8 cellular contexts compared by ENCODE assay signal in the genomic region with DNA sequence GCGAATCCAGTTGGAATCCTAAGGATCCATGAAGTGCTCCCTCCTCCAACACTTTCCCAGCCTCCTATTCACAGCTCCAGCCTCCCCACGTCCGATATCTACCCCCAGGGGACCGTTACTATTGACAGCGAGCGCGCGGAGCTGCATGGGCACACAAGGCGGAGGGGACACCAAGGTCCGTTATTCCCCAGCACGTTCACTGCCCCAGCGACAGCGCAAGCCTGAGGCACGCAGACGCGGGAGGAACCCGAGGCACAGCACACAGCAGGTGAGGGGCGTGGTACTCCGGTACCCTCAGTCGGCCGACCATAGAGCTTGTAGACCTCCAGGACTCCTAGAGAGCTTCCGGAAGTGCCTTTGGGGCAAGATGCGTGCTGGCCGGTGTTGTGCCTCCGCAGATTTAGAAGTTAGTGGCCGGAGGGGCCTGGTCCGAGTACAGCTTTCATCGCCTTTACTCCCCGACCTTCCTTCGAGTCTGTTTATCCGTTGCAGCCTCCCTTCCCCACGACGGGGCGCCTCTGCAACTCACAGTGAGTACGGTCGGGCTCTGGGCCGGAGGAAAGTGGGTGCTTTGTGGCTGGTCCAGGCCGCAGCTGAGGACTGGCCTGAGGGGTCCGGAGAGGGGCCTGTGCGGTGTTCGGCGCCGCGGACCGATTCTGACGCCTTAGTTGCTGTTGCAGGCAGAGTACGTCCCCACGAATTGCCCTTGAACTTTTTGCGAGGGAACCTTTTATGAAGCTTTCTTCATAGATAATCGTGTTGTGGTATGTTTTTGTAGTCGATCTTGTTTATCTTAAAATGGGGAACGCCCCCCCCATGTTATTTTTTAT. TPM values are rescaled to one million over a fixed set of nuclear protein-coding genes. Genes with fewer than 3 reads are reported as not detected.
A peak's percentile ranks its signal among the peaks of the same experiment; 100 is the strongest.
DNase-seq lines count a peak whose midpoint lies in the region; ATAC-seq, FAIRE-seq and TF ChIP-seq lines count a peak whose summit lies in the region.

A gene (plus strand): TSS at position 384 of the 830 bp plus-strand sequence. CDS start 6,525 bp downstream, outside the sequence.

- H3K27ac Mint-ChIP-seq in T-helper 1 cell treated with Interleukin-12 subunit alpha and Interleukin-12 subunit beta and Interleukin-4 antibody, amounts not matched to agents 30 μg/mL and 1 μg/mL, for 36 hours: peak within 1 kb of the TSS; percentile 91
- H3K27ac Mint-ChIP-seq in progenitor cell of endocrine pancreas: peak within 1 kb of the TSS; percentile 97

- H3K27me3 ChIP-seq in left ventricle myocardium inferior (ENCODE audit: low read depth): no peaks in the 10 kb centered on the region

- no peaks in the 10 kb centered on the region for H3K9me3 Mint-ChIP-seq in T-helper 1 cell treated with Interleukin-12 subunit alpha and Interleukin-12 subunit beta and Interleukin-4 antibody, amounts not matched to agents 30 μg/mL and 1 μg/mL, for 36 hours
- H3K9me3 Mint-ChIP-seq in progenitor cell of endocrine pancreas (ENCODE audit: low read depth): peaks cover 6% of the 10 kb centered on the region

- peak within 1 kb of the TSS; percentile 78 for H3K27ac ChIP-seq in left ventricle myocardium inferior (replicated peaks)

- ATAC-seq in GM18499 (IDR thresholded peaks at IDR 0.05; ENCODE audit: insufficient read depth, unreplicated experiment) (peak; percentile 49), HG02938 (IDR thresholded peaks at IDR 0.05; ENCODE audit: unreplicated experiment) (peak; percentile 80)

- intact Hi-C loops in left ventricle myocardium inferior (cut with micrococcal nuclease): loop anchor here (10.0 kb wide), 2 partner anchors 83 to 113 kb away; a partner anchor contains a TSS

- H3K9me3 ChIP-seq in left ventricle myocardium inferior (replicated peaks): no peaks in the 10 kb centered on the region

- H3K4me3 ChIP-seq in left ventricle myocardium inferior: peak within 1 kb of the TSS; percentile 86

- peaks cover 67% of the 10 kb centered on the region for H3K4me1 ChIP-seq in left ventricle myocardium inferior

- peaks cover 16% of the 10 kb centered on the region for H3K36me3 ChIP-seq in left ventricle myocardium inferior

- peak; percentile 23 for FAIRE-seq in urothelium cell line (lab: Jason Lieb, UNC)

- peak within 1 kb of the TSS; percentile 95 for H3K4me3 Mint-ChIP-seq in T-helper 1 cell treated with Interleukin-12 subunit alpha and Interleukin-12 subunit beta and Interleukin-4 antibody, amounts not matched to agents 30 μg/mL and 1 μg/mL, for 36 hours
- H3K4me3 Mint-ChIP-seq in progenitor cell of endocrine pancreas (ENCODE audit: low read depth): peak within 1 kb of the TSS; percentile 96

- DNase-seq in NCI-H187 (lab: John Stamatoyannopoulos, UW) (peak; percentile 69 to 78), amygdala (lab: John Stamatoyannopoulos, UW) (peak; percentile 14 to 86 (median 70)), left ventricle myocardium inferior (peak; percentile 74), progenitor cell of endocrine pancreas (ENCODE audit: low spot score, unreplicated experiment) (peak; percentile 79), urothelium cell line (ENCODE audit: low spot score) (peak; percentile 94)

- TF ChIP-seq CTCF in left ventricle myocardium inferior (IDR thresholded peaks at IDR 0.05; ENCODE audit: borderline replicate concordance) (no peak), progenitor cell of endocrine pancreas (IDR thresholded peaks at IDR 0.05; ENCODE audit: unreplicated experiment) (no peak)

- peaks cover 22% of the 10 kb centered on the region for H3K36me3 Mint-ChIP-seq in T-helper 1 cell treated with Interleukin-12 subunit alpha and Interleukin-12 subunit beta and Interleukin-4 antibody, amounts not matched to agents 30 μg/mL and 1 μg/mL, for 36 hours (ENCODE audit: low read depth)
- peaks cover 28% of the 10 kb centered on the region for H3K36me3 Mint-ChIP-seq in progenitor cell of endocrine pancreas (ENCODE audit: insufficient read depth)

- H3K4me1 Mint-ChIP-seq in T-helper 1 cell treated with Interleukin-12 subunit alpha and Interleukin-12 subunit beta and Interleukin-4 antibody, amounts not matched to agents 30 μg/mL and 1 μg/mL, for 36 hours (ENCODE audit: low read depth): peaks cover 41% of the 10 kb centered on the region
- H3K4me1 Mint-ChIP-seq in progenitor cell of endocrine pancreas (ENCODE audit: low read depth): peaks cover 20% of the 10 kb centered on the region

- H3K27me3 Mint-ChIP-seq in T-helper 1 cell treated with Interleukin-12 subunit alpha and Interleukin-12 subunit beta and Interleukin-4 antibody, amounts not matched to agents 30 μg/mL and 1 μg/mL, for 36 hours (ENCODE audit: low read depth): no peaks in the 10 kb centered on the region
- H3K27me3 Mint-ChIP-seq in progenitor cell of endocrine pancreas: peaks cover 6% of the 10 kb centered on the region

RNA-seq across cellular contexts. Expression of the gene that starts here (rescaled TPM):
- total RNA-seq in left ventricle myocardium inferior: 11.2 TPM
- 45.2 and 47.6 TPM in 2 replicates for total RNA-seq in progenitor cell of endocrine pancreas

Comparison
In these comparisons a context has a peak if more than half of its experiments do, and no peak if none do; other contexts are left out.
1. Peak in every context shown above with its lines: DNase-seq, ATAC-seq, H3K4me3 ChIP-seq and H3K27ac ChIP-seq.